10 cellular contexts compared by ENCODE assay signal in the genomic region with DNA sequence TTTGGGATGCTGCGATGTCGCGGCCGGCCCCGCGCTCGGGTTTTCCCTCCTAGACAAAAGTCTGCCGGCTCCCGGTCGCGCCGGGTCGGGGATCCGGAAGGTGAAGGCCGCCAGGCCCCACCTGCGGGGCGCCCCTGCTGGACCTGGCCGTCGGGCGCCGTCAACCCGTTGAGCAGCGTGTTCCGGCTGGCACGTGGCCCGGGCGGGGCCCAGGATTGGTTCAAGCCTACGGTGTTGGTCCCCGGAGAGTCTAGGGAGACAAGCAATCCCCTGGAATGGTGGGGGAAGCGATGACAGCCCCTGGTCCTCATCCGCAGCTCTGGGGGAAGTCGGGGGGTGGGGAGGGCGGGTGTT. TPM values are rescaled to one million over a fixed set of nuclear protein-coding genes. Genes with fewer than 3 reads are reported as not detected.
DNase-seq lines count a peak whose midpoint lies in the region; ATAC-seq and TF ChIP-seq lines count a peak whose summit lies in the region.
"Not testable (repeated sequence)": the region's sequence is repeated elsewhere in the genome, so short reads cannot be mapped to it uniquely, and the experiment has no call there.
"Had no signal": no experiment of that assay in that cellular context is flagged by ENCODE, and none has a peak within 500 bp of the region (broad histone marks: within the 10 kb centered on the region; RNA-seq: fewer than 3 reads in every experiment).

No MANE protein-coding gene starts in this region.

- H3K4me3 ChIP-seq in Panc1 (ENCODE audit: low read depth in 2 of 2, low read length in 2 of 2); mammary epithelial cell (replicated peaks in 1 of 3; ENCODE audit: insufficient read depth in 1 of 3, low read depth in 2 of 3, low read length in 3 of 3); mucosa of descending colon: not testable (repeated sequence)

- not testable (repeated sequence) for H3K27me3 ChIP-seq in Panc1 (ENCODE audit: control insufficient read depth, insufficient read depth, low read length); mammary epithelial cell (ENCODE audit: insufficient read depth, low read length)

- CTCF ChIA-PET in Panc1 (lab: Charles Lee); mammary epithelial cell (lab: Charles Lee; ENCODE audit: low non-redundant PET): not testable (repeated sequence)

- ATAC-seq in GM19023 (IDR thresholded peaks at IDR 0.05; ENCODE audit: unreplicated experiment) (peak; percentile 69), GM21515 (IDR thresholded peaks at IDR 0.05; ENCODE audit: unreplicated experiment) (peak; percentile 52), HG02840 (IDR thresholded peaks at IDR 0.05; ENCODE audit: low FRiP score, unreplicated experiment) (peak; percentile 54), HG03159 (IDR thresholded peaks at IDR 0.05; ENCODE audit: unreplicated experiment) (peak; percentile 68), Panc1 (peak; percentile 84), mucosa of descending colon (peak; percentile 80)

- H3K4me1 ChIP-seq in Panc1 (ENCODE audit: control insufficient read depth, insufficient read depth, low read length); mammary epithelial cell (ENCODE audit: insufficient read depth, low read length); mucosa of descending colon (ENCODE audit: low read depth): not testable (repeated sequence)

- not testable (repeated sequence) for H3K9ac ChIP-seq in mammary epithelial cell (ENCODE audit: insufficient read depth, low read length)

- intact Hi-C loops in Panc1 (cut with micrococcal nuclease; ENCODE audit: unreplicated experiment); mammary epithelial cell (cut with micrococcal nuclease); mucosa of descending colon (cut with DNase I, micrococcal nuclease): not testable (repeated sequence)

- DNase-seq in Panc1 (ENCODE audit: low read depth, low spot score); mammary epithelial cell; mucosa of descending colon: not testable (repeated sequence)

- WGBS in mammary epithelial cell (ENCODE audit: low coverage, missing lambda C conversion rate): no CpG with 5 or more reads among the region's 33 CpGs

- dilution Hi-C loops in mammary epithelial cell (cut with HindIII; ENCODE audit: low sequenced_read_pairs): not testable (repeated sequence)

- H3K79me2 ChIP-seq in mammary epithelial cell (ENCODE audit: insufficient read depth, low read length): not testable (repeated sequence)

- not testable (repeated sequence) for H4K20me1 ChIP-seq in mammary epithelial cell (ENCODE audit: insufficient read depth, low read length)

- POLR2A ChIA-PET in Panc1 (lab: Charles Lee): not testable (repeated sequence)

- not testable (repeated sequence) for H3K36me3 ChIP-seq in Panc1 (ENCODE audit: control insufficient read depth, insufficient read depth, low read length); mammary epithelial cell (ENCODE audit: insufficient read depth, low read length); mucosa of descending colon (ENCODE audit: low read depth)

- not testable (repeated sequence) for H2AFZ ChIP-seq in mammary epithelial cell (ENCODE audit: low read depth, low read length)

- H3K4me2 ChIP-seq in mammary epithelial cell (ENCODE audit: insufficient read depth, low read depth, low read length): not testable (repeated sequence)

- in situ Hi-C loops in Panc1 (cut with HindIII; ENCODE audit: low pct_unique_long_range_greater_than_20kb, low sequenced_read_pairs); mammary epithelial cell (cut with MboI; ENCODE audit: low sequenced_read_pairs in 2 of 2): not testable (repeated sequence)

- BruUV-seq in Panc1 (replicated peaks; lab: Mats Ljungman, UMichigan): not testable (repeated sequence)
- BruUV-seq in mammary epithelial cell (replicated peaks; lab: Mats Ljungman, UMichigan): TSS peak; percentile 60

- not testable (repeated sequence) for H3K9me3 ChIP-seq in Panc1 (ENCODE audit: control insufficient read depth, insufficient read depth, low read depth, low read length); mammary epithelial cell (replicated peaks; ENCODE audit: insufficient read depth, low read length); mucosa of descending colon

- H3K27ac ChIP-seq in Panc1 (ENCODE audit: low read length); mammary epithelial cell (ENCODE audit: insufficient read depth, low read depth, low read length): not testable (repeated sequence)

- TF ChIP-seq CTCF in Panc1 (IDR thresholded peaks at IDR 0.05); mammary epithelial cell (conservative IDR thresholded peaks at IDR 0.05 in 1 of 2, IDR thresholded peaks at IDR 0.05 in 1 of 2; ENCODE audit: extremely low read depth in 1 of 2, insufficient read depth in 1 of 2, low read depth in 1 of 2, low read length in 2 of 2); mucosa of descending colon (IDR thresholded peaks at IDR 0.05): not testable (repeated sequence)

RNA-seq across cellular contexts. Expression of a gene that starts 0.3 kb away (rescaled TPM):
- total RNA-seq in Panc1 (2021; ENCODE audit: unreplicated experiment) (17.1 TPM), mammary epithelial cell (1 to 10 TPM; 2.5 to 5.0 TPM), mucosa of descending colon (10 to 100 TPM in 1 of 3 donors, 1 to 10 TPM in 2; 1.7 to 12.1 (median 3.8) TPM)
- polyA plus RNA-seq in Panc1 (2012; ENCODE audit: insufficient read length): 9.0 TPM
- polyA plus RNA-seq in mammary epithelial cell: 8.4 TPM
- not detected for polyA minus RNA-seq in mammary epithelial cell

RNA-seq across cellular contexts. Expression of a gene that starts 11.8 kb away (rescaled TPM):
- total RNA-seq in Panc1 (2021; ENCODE audit: unreplicated experiment): not detected
- polyA plus RNA-seq in Panc1 (2012; ENCODE audit: insufficient read length): not detected
- total RNA-seq in mammary epithelial cell: under 1 TPM in 1 of 2 donors, not detected in 1; 0.17 TPM
- polyA plus RNA-seq in mammary epithelial cell: not detected
- polyA minus RNA-seq in mammary epithelial cell: not detected
- 1 to 10 TPM in 1 of 3 donors, under 1 TPM in 2; 0.38 to 1.0 (median 0.84) TPM for total RNA-seq in mucosa of descending colon
- total RNA-seq: fibroblast of villous mesenchyme, transverse colon had no signal

RNA-seq across cellular contexts. Expression of a gene that starts 48.2 kb away (rescaled TPM):
- total RNA-seq in Panc1 (2021; ENCODE audit: unreplicated experiment) (not detected), mammary epithelial cell (not detected), mucosa of descending colon (not detected)
- not detected for polyA plus RNA-seq in Panc1 (2012; ENCODE audit: insufficient read length)
- polyA plus RNA-seq in mammary epithelial cell: not detected
- not detected for polyA minus RNA-seq in mammary epithelial cell
- total RNA-seq: fibroblast of villous mesenchyme, sigmoid colon, transverse colon had no signal
- polyA plus RNA-seq: sigmoid colon had no signal
